1 cellular context compared by ENCODE assay signal in the genomic region with DNA sequence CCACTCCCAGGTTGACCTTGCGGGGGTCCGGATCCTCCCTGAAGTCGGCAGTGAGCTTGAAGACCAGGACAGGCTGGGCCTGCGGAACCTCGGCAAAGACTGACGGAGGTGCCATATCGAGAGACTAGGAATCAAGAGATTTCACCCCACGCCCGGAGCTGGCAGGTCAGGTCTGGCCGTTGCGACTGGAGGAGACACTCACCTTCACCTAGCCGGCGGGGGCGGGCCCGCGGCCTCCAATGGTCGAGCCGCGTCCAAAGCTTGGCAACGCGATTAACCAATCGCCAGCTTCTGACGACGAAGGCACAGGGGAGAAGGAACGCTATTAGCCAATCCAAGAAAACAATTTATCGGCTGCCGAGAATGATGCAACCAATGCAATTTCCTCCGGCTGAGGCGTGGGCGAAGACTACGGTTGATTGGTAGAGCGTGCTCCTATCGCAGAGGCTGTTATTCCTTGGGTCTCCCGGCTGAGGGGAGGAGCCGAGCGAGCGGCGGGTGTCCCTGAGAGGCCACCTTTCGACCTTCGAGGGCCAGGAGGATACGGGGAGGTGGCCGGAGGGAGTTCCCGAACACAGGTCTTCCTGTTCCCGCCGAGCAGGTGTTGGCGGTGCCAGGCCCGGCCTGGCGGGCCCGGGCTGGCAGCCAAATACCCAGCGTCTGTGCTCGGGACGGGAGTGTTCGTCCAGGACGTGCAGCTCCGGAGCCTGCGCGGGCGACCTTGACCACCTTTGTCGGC.
A peak's percentile ranks its signal among the peaks of the same experiment; 100 is the strongest.
TF ChIP-seq lines count a peak whose summit lies in the region.

A gene (minus strand): TSS at position 174 of the 739 bp plus-strand sequence. CDS start 59 bp downstream, at position 115.

TF ChIP-seq in A549, 52 proteins besides CTCF, POLR2A, EP300 and RAD21 (continued from another document):
- TF ChIP-seq, protein P1, sequence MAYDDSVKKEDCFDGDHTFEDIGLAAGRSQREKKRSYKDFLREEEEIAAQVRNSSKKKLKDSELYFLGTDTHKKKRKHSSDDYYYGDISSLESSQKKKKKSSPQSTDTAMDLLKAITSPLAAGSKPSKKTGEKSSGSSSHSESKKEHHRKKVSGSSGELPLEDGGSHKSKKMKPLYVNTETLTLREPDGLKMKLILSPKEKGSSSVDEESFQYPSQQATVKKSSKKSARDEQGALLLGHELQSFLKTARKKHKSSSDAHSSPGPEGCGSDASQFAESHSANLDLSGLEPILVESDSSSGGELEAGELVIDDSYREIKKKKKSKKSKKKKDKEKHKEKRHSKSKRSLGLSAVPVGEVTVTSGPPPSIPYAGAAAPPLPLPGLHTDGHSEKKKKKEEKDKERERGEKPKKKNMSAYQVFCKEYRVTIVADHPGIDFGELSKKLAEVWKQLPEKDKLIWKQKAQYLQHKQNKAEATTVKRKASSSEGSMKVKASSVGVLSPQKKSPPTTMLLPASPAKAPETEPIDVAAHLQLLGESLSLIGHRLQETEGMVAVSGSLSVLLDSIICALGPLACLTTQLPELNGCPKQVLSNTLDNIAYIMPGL (CRISPR knock-in tag; IDR thresholded peaks at IDR 0.05; ENCODE audit: borderline replicate concordance) = no peak
- TF ChIP-seq, protein P2, sequence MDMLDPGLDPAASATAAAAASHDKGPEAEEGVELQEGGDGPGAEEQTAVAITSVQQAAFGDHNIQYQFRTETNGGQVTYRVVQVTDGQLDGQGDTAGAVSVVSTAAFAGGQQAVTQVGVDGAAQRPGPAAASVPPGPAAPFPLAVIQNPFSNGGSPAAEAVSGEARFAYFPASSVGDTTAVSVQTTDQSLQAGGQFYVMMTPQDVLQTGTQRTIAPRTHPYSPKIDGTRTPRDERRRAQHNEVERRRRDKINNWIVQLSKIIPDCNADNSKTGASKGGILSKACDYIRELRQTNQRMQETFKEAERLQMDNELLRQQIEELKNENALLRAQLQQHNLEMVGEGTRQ (IDR thresholded peaks at IDR 0.05) = no peak
- TF ChIP-seq HEYL (CRISPR knock-in tag; IDR thresholded peaks at IDR 0.05) (no peak), CEBPB (IDR thresholded peaks at IDR 0.05) (peak; percentile 82 to 87), ZNF302 (CRISPR knock-in tag; IDR thresholded peaks at IDR 0.05) (no peak), SMC3 (IDR thresholded peaks at IDR 0.05) (no peak), ESRRA (IDR thresholded peaks at IDR 0.05; ENCODE audit: borderline replicate concordance, low read length) (peak; percentile 85), NFE2L2 (conservative IDR thresholded peaks at IDR 0.05; ENCODE audit: low read length) (no peak), CBX2 (IDR thresholded peaks at IDR 0.05; ENCODE audit: borderline replicate concordance, low read depth) (no peak), GATA3 (IDR thresholded peaks at IDR 0.05; ENCODE audit: borderline replicate concordance) (no peak), NPAS2 (CRISPR knock-in tag; IDR thresholded peaks at IDR 0.05; ENCODE audit: borderline replicate concordance) (no peak), HOXA7 (CRISPR knock-in tag; IDR thresholded peaks at IDR 0.05) (no peak), CHD4 (IDR thresholded peaks at IDR 0.05; ENCODE audit: borderline replicate concordance) (no peak), JUN (IDR thresholded peaks at IDR 0.05) (peak in 1 of 2 experiments; percentile 52; a peak in 2 of 5 replicates), TP53 (CRISPR knock-in tag; IDR thresholded peaks at IDR 0.05) (no peak), CBX8 (IDR thresholded peaks at IDR 0.05) (no peak), HOXB5 (CRISPR knock-in tag; IDR thresholded peaks at IDR 0.05) (0 out of 2 replicates have a peak, but pooled peaks have one; percentile 60), MAZ (IDR thresholded peaks at IDR 0.05; ENCODE audit: borderline replicate concordance, low read depth, low read length) (no peak), POLR2AphosphoS2 (conservative IDR thresholded peaks at IDR 0.05; ENCODE audit: low read length) (no peak)
- TF ChIP-seq, protein P3, sequence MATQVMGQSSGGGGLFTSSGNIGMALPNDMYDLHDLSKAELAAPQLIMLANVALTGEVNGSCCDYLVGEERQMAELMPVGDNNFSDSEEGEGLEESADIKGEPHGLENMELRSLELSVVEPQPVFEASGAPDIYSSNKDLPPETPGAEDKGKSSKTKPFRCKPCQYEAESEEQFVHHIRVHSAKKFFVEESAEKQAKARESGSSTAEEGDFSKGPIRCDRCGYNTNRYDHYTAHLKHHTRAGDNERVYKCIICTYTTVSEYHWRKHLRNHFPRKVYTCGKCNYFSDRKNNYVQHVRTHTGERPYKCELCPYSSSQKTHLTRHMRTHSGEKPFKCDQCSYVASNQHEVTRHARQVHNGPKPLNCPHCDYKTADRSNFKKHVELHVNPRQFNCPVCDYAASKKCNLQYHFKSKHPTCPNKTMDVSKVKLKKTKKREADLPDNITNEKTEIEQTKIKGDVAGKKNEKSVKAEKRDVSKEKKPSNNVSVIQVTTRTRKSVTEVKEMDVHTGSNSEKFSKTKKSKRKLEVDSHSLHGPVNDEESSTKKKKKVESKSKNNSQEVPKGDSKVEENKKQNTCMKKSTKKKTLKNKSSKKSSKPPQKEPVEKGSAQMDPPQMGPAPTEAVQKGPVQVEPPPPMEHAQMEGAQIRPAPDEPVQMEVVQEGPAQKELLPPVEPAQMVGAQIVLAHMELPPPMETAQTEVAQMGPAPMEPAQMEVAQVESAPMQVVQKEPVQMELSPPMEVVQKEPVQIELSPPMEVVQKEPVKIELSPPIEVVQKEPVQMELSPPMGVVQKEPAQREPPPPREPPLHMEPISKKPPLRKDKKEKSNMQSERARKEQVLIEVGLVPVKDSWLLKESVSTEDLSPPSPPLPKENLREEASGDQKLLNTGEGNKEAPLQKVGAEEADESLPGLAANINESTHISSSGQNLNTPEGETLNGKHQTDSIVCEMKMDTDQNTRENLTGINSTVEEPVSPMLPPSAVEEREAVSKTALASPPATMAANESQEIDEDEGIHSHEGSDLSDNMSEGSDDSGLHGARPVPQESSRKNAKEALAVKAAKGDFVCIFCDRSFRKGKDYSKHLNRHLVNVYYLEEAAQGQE (IDR thresholded peaks at IDR 0.05) = no peak
- TF ChIP-seq, protein P4, sequence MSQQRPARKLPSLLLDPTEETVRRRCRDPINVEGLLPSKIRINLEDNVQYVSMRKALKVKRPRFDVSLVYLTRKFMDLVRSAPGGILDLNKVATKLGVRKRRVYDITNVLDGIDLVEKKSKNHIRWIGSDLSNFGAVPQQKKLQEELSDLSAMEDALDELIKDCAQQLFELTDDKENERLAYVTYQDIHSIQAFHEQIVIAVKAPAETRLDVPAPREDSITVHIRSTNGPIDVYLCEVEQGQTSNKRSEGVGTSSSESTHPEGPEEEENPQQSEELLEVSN (IDR thresholded peaks at IDR 0.05; ENCODE audit: borderline replicate concordance, low read depth) = peak; percentile 58
- TF ChIP-seq, protein P5, sequence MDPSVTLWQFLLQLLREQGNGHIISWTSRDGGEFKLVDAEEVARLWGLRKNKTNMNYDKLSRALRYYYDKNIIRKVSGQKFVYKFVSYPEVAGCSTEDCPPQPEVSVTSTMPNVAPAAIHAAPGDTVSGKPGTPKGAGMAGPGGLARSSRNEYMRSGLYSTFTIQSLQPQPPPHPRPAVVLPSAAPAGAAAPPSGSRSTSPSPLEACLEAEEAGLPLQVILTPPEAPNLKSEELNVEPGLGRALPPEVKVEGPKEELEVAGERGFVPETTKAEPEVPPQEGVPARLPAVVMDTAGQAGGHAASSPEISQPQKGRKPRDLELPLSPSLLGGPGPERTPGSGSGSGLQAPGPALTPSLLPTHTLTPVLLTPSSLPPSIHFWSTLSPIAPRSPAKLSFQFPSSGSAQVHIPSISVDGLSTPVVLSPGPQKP (IDR thresholded peaks at IDR 0.05; ENCODE audit: low read depth, low read length) = no peak
